8 cellular contexts compared by ENCODE assay signal in the genomic region with DNA sequence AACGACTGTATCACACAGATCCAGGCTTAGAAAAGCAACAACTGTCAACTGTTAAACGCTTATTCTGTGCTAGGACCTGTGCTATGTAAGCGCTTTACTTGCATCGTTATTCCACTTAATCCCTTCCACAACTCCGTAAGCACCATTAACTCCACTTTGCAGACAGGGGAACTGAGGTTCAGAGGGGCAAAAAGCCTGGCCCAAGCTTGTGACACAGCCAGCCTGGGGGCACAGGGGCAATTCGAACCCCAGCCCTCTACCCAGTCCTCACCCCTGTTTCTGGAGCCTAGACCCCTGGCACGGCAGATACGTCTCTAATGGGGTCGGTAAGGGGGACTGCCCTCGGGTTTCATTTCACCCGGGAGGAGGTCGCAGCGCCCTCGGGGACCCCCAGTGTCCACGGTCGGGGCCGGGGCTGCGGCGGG.
DNase-seq lines count a peak whose midpoint lies in the region; ATAC-seq lines count a peak whose summit lies in the region.

No MANE protein-coding gene starts in this region.

- H3K36me3 ChIP-seq in KOPT-K1 (ENCODE audit: insufficient read depth, low read length) (peaks cover 36% of the 10 kb centered on the region), muscle layer of colon (ENCODE audit: insufficient read depth, low read length) (no peaks in the 10 kb centered on the region)

- ATAC-seq in HG03457 (IDR thresholded peaks at IDR 0.05; ENCODE audit: unreplicated experiment), result no peak

- H3K4me1 ChIP-seq in muscle layer of colon (ENCODE audit: insufficient read depth, low read length), result peaks cover 12% of the 10 kb centered on the region

- DNase-seq in DMS53 (lab: John Stamatoyannopoulos, UW), result peak; percentile 44
- DNase-seq in DMS53 treated with DMSO at 0.1 percent for 48 hours (lab: John Stamatoyannopoulos, UW; ENCODE audit: unreplicated experiment), result no peak
- no peak for DNase-seq in caudate nucleus (lab: John Stamatoyannopoulos, UW)
- DNase-seq in DMS153 treated with DMSO at 0.1 percent for 48 hours (lab: John Stamatoyannopoulos, UW; ENCODE audit: unreplicated experiment), result no peak
- DNase-seq in putamen (ENCODE audit: low spot score), result no peak

- peak overlapping the region; percentile 55 to 88 for H3K4me3 ChIP-seq in muscle layer of colon (ENCODE audit: low read depth in 1 of 2, low read length in 2 of 2)

- H3K27ac ChIP-seq in KOPT-K1 (ENCODE audit: low read depth, low read length, poor library complexity, severe bottlenecking), result peak overlapping the region; percentile 88
- H3K27ac ChIP-seq in caudate nucleus (ENCODE audit: low read depth, low read length), result peak overlapping the region; percentile 33
- H3K27ac ChIP-seq in muscle layer of colon (ENCODE audit: low read depth, low read length), result peak overlapping the region; percentile 92

- no peaks in the 10 kb centered on the region for H3K9me3 ChIP-seq in KOPT-K1 (ENCODE audit: insufficient read depth, low read length, poor library complexity, severe bottlenecking)
- H3K9me3 ChIP-seq in muscle layer of colon (ENCODE audit: low read length), result no peaks in the 10 kb centered on the region

- H3K9ac ChIP-seq in muscle layer of colon (ENCODE audit: low read length), result peak overlapping the region; percentile 94

- no peaks in the 10 kb centered on the region for H3K27me3 ChIP-seq in muscle layer of colon (ENCODE audit: control insufficient read depth in 1 of 2, insufficient read depth in 2 of 2, low read length in 2 of 2)

Comparison
In these comparisons a context has a peak if more than half of its experiments do, and no peak if none do; other contexts are left out.
1. H3K27ac ChIP-seq: peak in every context shown above with its lines; median percentile 92 in muscle layer of colon; 88 in KOPT-K1; 33 in caudate nucleus.